ENCODE assay signal across 25 cellular contexts in genomic region chr17:73604476-73604875, GRCh38. TPM values are rescaled to one million over a fixed set of nuclear protein-coding genes. Genes with fewer than 3 reads are reported as not detected.
A peak's percentile ranks its signal among the peaks of the same experiment; 100 is the strongest.
DNase-seq lines count a peak whose midpoint lies in the region; ATAC-seq, FAIRE-seq and TF ChIP-seq lines count a peak whose summit lies in the region.
"Had no signal": no experiment of that assay in that cellular context is flagged by ENCODE, and none has a peak within 500 bp of the region (broad histone marks: within the 10 kb centered on the region; RNA-seq: fewer than 3 reads in every experiment).

No MANE protein-coding gene starts in this region.

- H3K9me3 Mint-ChIP-seq in chondrocyte (ENCODE audit: low read depth) (no peaks in the 10 kb centered on the region), nephron (no peaks in the 10 kb centered on the region)

- no peaks in the 10 kb centered on the region for H3K4me1 ChIP-seq in right cardiac atrium (ENCODE audit: control insufficient read depth, insufficient read depth, low read length)
- H3K4me1 ChIP-seq: A549, Caco-2 had no signal

- no peak overlapping the region for H3K27ac ChIP-seq in right cardiac atrium (ENCODE audit: low read length)
- H3K27ac ChIP-seq: A549, SJCRH30 had no signal

- H3K4me1 Mint-ChIP-seq in chondrocyte (ENCODE audit: low read depth): peaks cover 11% of the 10 kb centered on the region
- H3K4me1 Mint-ChIP-seq in nephron: peaks cover 73% of the 10 kb centered on the region
- H3K4me1 Mint-ChIP-seq: CD4-positive, alpha-beta memory T cell had no signal

- H3K27ac Mint-ChIP-seq in chondrocyte (ENCODE audit: unreplicated experiment): no peak overlapping the region
- peak overlapping the region; percentile 8 to 58 (median 35) for H3K27ac Mint-ChIP-seq in nephron

- TF ChIP-seq CTCF in chondrocyte (IDR thresholded peaks at IDR 0.05) (no peak), nephron (IDR thresholded peaks at IDR 0.05; ENCODE audit: unreplicated experiment in 3 of 3) (no peak)

- H3K4me3 Mint-ChIP-seq in chondrocyte (ENCODE audit: unreplicated experiment) (no peak overlapping the region), nephron (peak overlapping the region in 1 of 3 experiments; percentile 14)

- peak in 2 of 3 donors; percentile 16 to 29 for DNase-seq in right cardiac atrium
- no peak for DNase-seq in left cardiac atrium
- DNase-seq in chondrocyte (ENCODE audit: low spot score): peak; percentile 75
- DNase-seq in urothelium cell line (ENCODE audit: low spot score): no peak
- no peak for DNase-seq in GM12892 (ENCODE audit: insufficient read length)
- DNase-seq in NCI-H2227 (lab: John Stamatoyannopoulos, UW; ENCODE audit: unreplicated experiment): no peak
- DNase-seq: AML-193; Caco-2; CD4-positive, alpha-beta memory T cell; NCI-H1048; NCI-H1417; NCI-H1694; NCI-H2081; NCI-H345; NCI-H524; NCI-H774; SJCRH30 had no signal

- TF ChIP-seq POLR2A in GM12892 (IDR thresholded peaks at IDR 0.05; ENCODE audit: low read depth, low read length): no peak

- intact Hi-C loops in right cardiac atrium (cut with DNase I): no loop called here
- intact Hi-C loops in left cardiac atrium (cut with DNase I): loop anchor here in 1 of 2 donors (10.0 kb wide), 1 partner anchor 440 kb away; the partner anchor contains the start of gene SSTR2

- 87% methylated on average over 7 of the region's 7 CpGs for WGBS in right cardiac atrium

- H3K9me3 ChIP-seq in right cardiac atrium (ENCODE audit: control insufficient read depth, low read length): no peaks in the 10 kb centered on the region
- H3K9me3 ChIP-seq: Caco-2, SJCRH30 had no signal

- H3K27me3 Mint-ChIP-seq in chondrocyte (ENCODE audit: low read depth) (no peaks in the 10 kb centered on the region), nephron (ENCODE audit: low read depth) (no peaks in the 10 kb centered on the region)

- ATAC-seq in right cardiac atrium: no peak
- no peak for ATAC-seq in left cardiac atrium
- no peak for ATAC-seq in GM21515 (IDR thresholded peaks at IDR 0.05; ENCODE audit: unreplicated experiment)
- ATAC-seq: A549, GM12878, SK-N-SH treated with all-trans-retinoic acid at 6 μM for 48 hours had no signal

- H3K4me3 ChIP-seq in right cardiac atrium (ENCODE audit: low read length): no peak overlapping the region
- H3K4me3 ChIP-seq: A549, GM12878, SJCRH30 had no signal

- H3K36me3 Mint-ChIP-seq in chondrocyte (ENCODE audit: low read depth) (no peaks in the 10 kb centered on the region), nephron (ENCODE audit: low read depth) (peaks cover 4% of the 10 kb centered on the region)
- H3K36me3 Mint-ChIP-seq: CD4-positive, alpha-beta memory T cell had no signal

- no peaks in the 10 kb centered on the region for H3K27me3 ChIP-seq in right cardiac atrium (ENCODE audit: control insufficient read depth, insufficient read depth)
- H3K27me3 ChIP-seq: SJCRH30 had no signal

- FAIRE-seq in urothelium cell line (lab: Jason Lieb, UNC): peak; percentile 74
- FAIRE-seq in GM12892 (lab: Jason Lieb, UNC): no peak
- FAIRE-seq: A549, G401.6, GM12878, RCC 7860 had no signal

RNA-seq across cellular contexts. Expression of gene SDK2, which starts 39.8 kb away (rescaled TPM):
- total RNA-seq in right cardiac atrium (1 to 10 TPM; 1.2 to 4.4 (median 2.1) TPM), left cardiac atrium (1 to 10 TPM in 1 of 2 donors, under 1 TPM in 1; 0.94 to 2.1 TPM), chondrocyte (15.8 to 38.5 TPM (median 16.2 TPM) in 3 replicates)
- 0.77 TPM for polyA plus RNA-seq in right cardiac atrium
- polyA plus RNA-seq in GM12892 (2012; ENCODE audit: missing spikeins): not detected
- total RNA-seq: HT-29 had no signal

Comparison
In these comparisons a context has a peak if more than half of its experiments do, and no peak if none do; other contexts are left out.
1. DNase-seq: peak in right cardiac atrium (2 of 3) and chondrocyte (single experiment); none in left cardiac atrium (single experiment), urothelium cell line (single experiment), GM12892 (single experiment) and NCI-H2227 (single experiment).